Comparison of ENCODE assay signal across 23 cellular contexts in genomic region chr1:182768973-182769372, GRCh38. TPM values are rescaled to one million over a fixed set of nuclear protein-coding genes. Genes with fewer than 3 reads are reported as not detected.
DNase-seq lines count a peak whose midpoint lies in the region; TF ChIP-seq lines count a peak whose summit lies in the region.
"Had no signal": no experiment of that assay in that cellular context is flagged by ENCODE, and none has a peak within 500 bp of the region (broad histone marks: within the 10 kb centered on the region; RNA-seq: fewer than 3 reads in every experiment).

No MANE protein-coding gene starts in this region.

- TF ChIP-seq CTCF in epithelial cell of esophagus (IDR thresholded peaks at IDR 0.05; ENCODE audit: insufficient read depth, low read depth, low read length, missing control alignments) (no peak), retinal pigment epithelial cell (conservative IDR thresholded peaks at IDR 0.05; ENCODE audit: low read depth, low read length) (no peak), CD14-positive monocyte (IDR thresholded peaks at IDR 0.05) (no peak)

- peaks cover 0 to 1% (median 0%) of the 10 kb centered on the region in 7 donors for H3K9me3 Mint-ChIP-seq in CD14-positive monocyte
- H3K9me3 Mint-ChIP-seq: activated naive CD4-positive, alpha-beta T cell treated with anti-CD3 and anti-CD28 coated beads, Interleukin-2, amount 10 ng/mL, durations not matched to agents 7 days and 5 days; dendritic cell treated with granulocyte-macrophage colony-stimulating factor and Interleukin-4, amounts not matched to agents 40 ng/mL and 50 ng/mL, for 4 days; H9 had no signal

- intact Hi-C loops in CD14-positive monocyte (cut with micrococcal nuclease): no loop called here

- H3K27ac Mint-ChIP-seq in CD14-positive monocyte: no peak overlapping the region
- H3K27ac Mint-ChIP-seq: activated naive CD4-positive, alpha-beta T cell treated with anti-CD3 and anti-CD28 coated beads, Interleukin-2, amount 10 ng/mL, durations not matched to agents 7 days and 5 days; dendritic cell treated with granulocyte-macrophage colony-stimulating factor and Interleukin-4, amounts not matched to agents 40 ng/mL and 50 ng/mL, for 4 days; H9; mesothelial cell of epicardium; progenitor cell of endocrine pancreas had no signal

- no peaks in the 10 kb centered on the region for H3K36me3 Mint-ChIP-seq in CD14-positive monocyte
- H3K36me3 Mint-ChIP-seq: activated naive CD4-positive, alpha-beta T cell treated with anti-CD3 and anti-CD28 coated beads, Interleukin-2, amount 10 ng/mL, durations not matched to agents 7 days and 5 days; mesothelial cell of epicardium had no signal

- H3K27me3 Mint-ChIP-seq in CD14-positive monocyte (ENCODE audit: low read depth in 3 of 3): peaks cover 8 to 15% (median 12%) of the 10 kb centered on the region in 3 donors

- peak; percentile 39 for DNase-seq in NCI-H446 treated with DMSO at 0.1 percent for 48 hours (lab: John Stamatoyannopoulos, UW)
- no peak for DNase-seq in NCI-H446 (lab: John Stamatoyannopoulos, UW)
- DNase-seq in RPMI7951 (ENCODE audit: low read depth): peak; percentile 40
- peak; percentile 61 for DNase-seq in epithelial cell of esophagus (ENCODE audit: low read depth)
- peak; percentile 84 for DNase-seq in retinal pigment epithelial cell (ENCODE audit: low read depth)
- no peak for DNase-seq in CD14-positive monocyte (ENCODE audit: low spot score)
- no peak for DNase-seq in NCI-H748 (lab: John Stamatoyannopoulos, UW; ENCODE audit: unreplicated experiment)
- DNase-seq in activated effector memory CD4-positive, alpha-beta T cell treated with anti-CD3 and anti-CD28 coated beads, Interleukin-2, amount 50 U/mL, for 16 hours: no peak
- DNase-seq: 8988T; activated CD4-positive, alpha-beta T cell treated with anti-CD3 and anti-CD28 coated beads for 1 hour; activated naive CD4-positive, alpha-beta T cell treated with anti-CD3 and anti-CD28 coated beads, Interleukin-2, amount 10 ng/mL, durations not matched to agents 7 days and 5 days; activated T-cell treated with anti-CD3 and anti-CD28 coated beads, Interleukin-2, amount 50 U/mL, for 48 hours; H9; Kasumi-1; NCI-H2107; NCI-H526; SHP77; stimulated activated CD4-positive, alpha-beta T cell treated with anti-CD3 and anti-CD28 coated beads, Interleukin-12 subunit alpha, Interleukin-12 subunit beta, amount 100 ng/mL, for 4 hours; SW 1271 had no signal

- H3K4me3 Mint-ChIP-seq in CD14-positive monocyte: no peak overlapping the region
- H3K4me3 Mint-ChIP-seq: activated naive CD4-positive, alpha-beta T cell treated with anti-CD3 and anti-CD28 coated beads, Interleukin-2, amount 10 ng/mL, durations not matched to agents 7 days and 5 days; dendritic cell treated with granulocyte-macrophage colony-stimulating factor and Interleukin-4, amounts not matched to agents 40 ng/mL and 50 ng/mL, for 4 days; H9; mesothelial cell of epicardium had no signal

- peaks cover 2% of the 10 kb centered on the region for H3K4me1 Mint-ChIP-seq in CD14-positive monocyte
- H3K4me1 Mint-ChIP-seq: activated naive CD4-positive, alpha-beta T cell treated with anti-CD3 and anti-CD28 coated beads, Interleukin-2, amount 10 ng/mL, durations not matched to agents 7 days and 5 days had no signal

- H3K4me3 ChIP-seq in epithelial cell of esophagus (ENCODE audit: low read length): no peak overlapping the region
- H3K4me3 ChIP-seq in retinal pigment epithelial cell (ENCODE audit: low read length): no peak overlapping the region
- H3K4me3 ChIP-seq: BLaER1 had no signal

RNA-seq across cellular contexts. Expression of gene NPL, which starts 20.6 kb away (rescaled TPM):
- 1.9 and 2.6 TPM in 2 replicates for total RNA-seq in RPMI7951 (2014; rRNA removed; shearing (Covaris generic))
- 100 to 1,000 TPM; 127 TPM for polyA plus RNA-seq in CD14-positive monocyte

Comparison
In these comparisons a context has a peak if more than half of its experiments do, and no peak if none do; other contexts are left out.
1. DNase-seq: peak in NCI-H446 treated with DMSO at 0.1 percent for 48 hours (single experiment), RPMI7951 (single experiment), epithelial cell of esophagus (single experiment) and retinal pigment epithelial cell (single experiment); none in NCI-H446 (0 of 2), CD14-positive monocyte (single experiment), NCI-H748 (single experiment) and activated effector memory CD4-positive, alpha-beta T cell treated with anti-CD3 and anti-CD28 coated beads, Interleukin-2, amount 50 U/mL, for 16 hours (single experiment).